Comparison of ENCODE assay signal across 10 cellular contexts in the genomic region with DNA sequence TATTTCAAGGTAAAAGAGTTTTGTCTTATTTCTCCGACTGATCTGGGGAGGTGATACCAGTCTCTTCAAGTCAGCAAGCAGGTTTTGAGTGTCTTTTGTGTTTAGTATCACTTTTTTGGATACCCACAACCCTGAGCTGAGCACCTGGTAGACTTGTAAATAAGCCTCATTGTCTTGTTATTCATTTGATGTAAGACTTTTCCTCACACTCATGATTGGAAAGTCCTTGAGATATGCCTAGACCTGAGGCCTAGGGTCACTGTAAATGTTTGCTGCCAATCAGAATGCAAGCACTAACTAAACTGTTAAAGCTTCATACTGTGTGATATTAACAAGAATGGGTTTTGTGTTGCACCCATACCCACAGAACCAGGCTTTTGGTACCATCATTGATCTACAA.
"Had no signal": no experiment of that assay in that cellular context is flagged by ENCODE, and none has a peak within 500 bp of the region (broad histone marks: within the 10 kb centered on the region; RNA-seq: fewer than 3 reads in every experiment).

No MANE protein-coding gene starts in this region.

- H3K4me1 ChIP-seq: HAP-1 had no signal

- H3K27ac ChIP-seq: GM23248 had no signal

- H3K9me3 Mint-ChIP-seq: HFFc6 had no signal

- H3K4me3 Mint-ChIP-seq: HFFc6 had no signal

- H2AFZ ChIP-seq: GM23248 had no signal

- FAIRE-seq: HTR-8/SVneo, K562 had no signal

- H3K27ac Mint-ChIP-seq: HFFc6 had no signal

- DNase-seq: GM23248, GOT3, H7, HFFc6, IMR-90, KG1 had no signal

- H3K36me3 ChIP-seq: HAP-1 had no signal

- H3K9me3 ChIP-seq: HAP-1 had no signal

- H3K9ac ChIP-seq: GM23248 had no signal

- ATAC-seq: HCT116, K562 had no signal

- H3K4me3 ChIP-seq: GM23248, HAP-1, K562 had no signal
